19 cellular contexts compared by ENCODE assay signal in the genomic region with DNA sequence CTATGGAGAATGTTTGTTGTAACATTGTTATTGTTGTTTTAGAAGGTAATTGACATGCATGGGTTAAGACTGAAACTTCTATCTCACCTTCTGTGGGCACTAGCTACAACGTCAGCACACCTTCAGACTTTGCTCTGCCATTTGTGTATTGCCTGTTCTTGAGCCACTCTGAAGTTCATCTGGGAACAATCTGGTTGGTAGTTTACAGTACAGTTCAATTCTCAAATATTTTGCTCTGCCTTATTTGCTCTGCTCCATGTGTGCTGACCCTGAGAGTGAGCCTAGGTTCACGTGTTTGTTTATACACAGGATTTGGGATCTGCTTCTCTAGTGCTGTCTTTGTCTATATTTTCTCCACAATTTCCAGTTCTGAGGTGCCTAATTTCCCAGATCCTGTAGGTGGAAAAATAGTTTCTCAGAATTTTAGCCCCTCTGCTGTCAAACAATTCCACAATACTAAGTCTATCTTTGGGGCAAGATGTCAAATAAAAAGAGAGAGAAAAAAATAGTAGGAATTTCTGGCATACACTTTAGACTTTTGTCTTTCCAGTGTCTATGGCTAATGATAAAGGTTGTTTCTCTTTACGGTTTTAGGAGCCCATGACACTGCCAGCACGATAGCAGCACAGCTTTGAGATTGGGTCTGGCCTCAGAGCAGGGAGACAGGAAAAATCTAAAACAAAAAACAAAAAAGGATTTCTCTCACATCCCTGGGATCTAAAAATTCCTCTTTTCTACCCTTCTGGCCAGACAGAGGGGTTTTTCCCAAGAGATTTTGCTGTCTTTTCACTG.
"Had no signal": no experiment of that assay in that cellular context is flagged by ENCODE, and none has a peak within 500 bp of the region (broad histone marks: within the 10 kb centered on the region; RNA-seq: fewer than 3 reads in every experiment).

No MANE protein-coding gene starts in this region.

- H3K36me3 ChIP-seq: esophagus muscularis mucosa, gastrocnemius medialis, left ventricle myocardium inferior, neutrophil, sigmoid colon, stomach, thoracic aorta, transverse colon had no signal

- H3K4me3 Mint-ChIP-seq: immature natural killer cell; natural killer cell treated with Interleukin-12 subunit alpha and Interleukin-12 subunit beta and Interleukin-15 and Interleukin-18, amount 100 ng/mL, for 72 hours had no signal

- H3K4me1 Mint-ChIP-seq: immature natural killer cell had no signal

- H3K4me1 ChIP-seq: esophagus muscularis mucosa, gastrocnemius medialis, left ventricle myocardium inferior, sigmoid colon, stomach, transverse colon had no signal

- H3K27ac ChIP-seq: epithelial cell of prostate, esophagus muscularis mucosa, gastrocnemius medialis, left ventricle myocardium inferior, neutrophil, sigmoid colon, skin epidermis, stomach, thoracic aorta, transverse colon had no signal

- H3K27ac Mint-ChIP-seq: immature natural killer cell; natural killer cell treated with Interleukin-12 subunit alpha and Interleukin-12 subunit beta and Interleukin-15 and Interleukin-18, amount 100 ng/mL, for 72 hours had no signal

- H3K27me3 ChIP-seq: esophagus muscularis mucosa, gastrocnemius medialis, neutrophil, sigmoid colon, stomach, transverse colon had no signal

- H3K36me3 Mint-ChIP-seq: immature natural killer cell; natural killer cell treated with Interleukin-12 subunit alpha and Interleukin-12 subunit beta and Interleukin-15 and Interleukin-18, amount 100 ng/mL, for 72 hours had no signal

- DNase-seq: effector memory CD4-positive, alpha-beta T cell; gastrocnemius medialis; immature natural killer cell; left ventricle myocardium inferior; mesenchymal stem cell; midbrain; sigmoid colon; stimulated activated CD4-positive, alpha-beta T cell treated with anti-CD3 and anti-CD28 coated beads, Interleukin-12 subunit alpha, Interleukin-12 subunit beta, amount 100 ng/mL, for 4 hours; stimulated activated naive CD4-positive, alpha-beta T cell; stomach; substantia nigra; transverse colon had no signal

- H3K9me3 ChIP-seq: esophagus muscularis mucosa, gastrocnemius medialis, left ventricle myocardium inferior, neutrophil, sigmoid colon, thoracic aorta, transverse colon had no signal

- H3K27me3 Mint-ChIP-seq: natural killer cell treated with Interleukin-12 subunit alpha and Interleukin-12 subunit beta and Interleukin-15 and Interleukin-18, amount 100 ng/mL, for 72 hours had no signal

- H3K4me3 ChIP-seq: esophagus muscularis mucosa, gastrocnemius medialis, left ventricle myocardium inferior, lung, sigmoid colon, skin epidermis, stomach, thoracic aorta, transverse colon had no signal

- ATAC-seq: gastrocnemius medialis; natural killer cell treated with Interleukin-12 subunit alpha and Interleukin-12 subunit beta and Interleukin-15 and Interleukin-18, amount 100 ng/mL, for 72 hours had no signal

- H3K9me3 Mint-ChIP-seq: natural killer cell treated with Interleukin-12 subunit alpha and Interleukin-12 subunit beta and Interleukin-15 and Interleukin-18, amount 100 ng/mL, for 72 hours had no signal
